14 cellular contexts compared by ENCODE assay signal in genomic region chr10:36450385-36450784, GRCh38.
A peak's percentile ranks its signal among the peaks of the same experiment; 100 is the strongest.
DNase-seq lines count a peak whose midpoint lies in the region; ATAC-seq and TF ChIP-seq lines count a peak whose summit lies in the region.
"Had no signal": no experiment of that assay in that cellular context is flagged by ENCODE, and none has a peak within 500 bp of the region (broad histone marks: within the 10 kb centered on the region; RNA-seq: fewer than 3 reads in every experiment).

No MANE protein-coding gene starts in this region.

- peak overlapping the region; percentile 70 for H3K27ac Mint-ChIP-seq in mesothelial cell of epicardium
- H3K27ac Mint-ChIP-seq: activated CD4-positive, alpha-beta T cell treated with anti-CD3 and anti-CD28 coated beads for 36 hours; dendritic cell treated with granulocyte-macrophage colony-stimulating factor and Interleukin-4, amounts not matched to agents 40 ng/mL and 50 ng/mL, for 4 days had no signal

- POLR2A ChIA-PET in RWPE1 (lab: Yijun Ruan, JAX; ENCODE audit: low non-redundant PET) = no interaction called here

- DNase-seq in NCI-H748 (lab: John Stamatoyannopoulos, UW; ENCODE audit: unreplicated experiment) = peak; percentile 14
- no peak for DNase-seq in NCI-H748 treated with DMSO at 0.1 percent for 48 hours (lab: John Stamatoyannopoulos, UW)
- DNase-seq in fibroblast of gingiva (ENCODE audit: low read depth) = peak; percentile 18
- DNase-seq in mesothelial cell of epicardium (ENCODE audit: low spot score in 2 of 2, unreplicated experiment in 2 of 2) = no peak
- no peak for DNase-seq in pons (ENCODE audit: low spot score)
- DNase-seq in midbrain (lab: John Stamatoyannopoulos, UW) = no peak
- no peak for DNase-seq in RWPE1 (ENCODE audit: low spot score)
- DNase-seq: activated CD4-positive, alpha-beta T cell treated with anti-CD3 and anti-CD28 coated beads for 36 hours; activated gamma-delta T cell; NCI-H1092 had no signal

- no peaks in the 10 kb centered on the region for H3K36me3 Mint-ChIP-seq in mesothelial cell of epicardium

- CTCF ChIA-PET in RWPE1 (lab: Yijun Ruan, JAX) = interaction anchor here (0.6 kb wide), 1 partner anchor 525 kb away, joined by 3 read pairs; no protein-coding TSS in a partner anchor

- TF ChIP-seq CTCF in mesothelial cell of epicardium (IDR thresholded peaks at IDR 0.05; ENCODE audit: unreplicated experiment) = no peak
- TF ChIP-seq CTCF in RWPE1 (conservative IDR thresholded peaks at IDR 0.05; ENCODE audit: low read depth) = no peak

- peaks cover 37% of the 10 kb centered on the region for H3K4me1 Mint-ChIP-seq in mesothelial cell of epicardium
- H3K4me1 Mint-ChIP-seq: activated CD4-positive, alpha-beta T cell treated with anti-CD3 and anti-CD28 coated beads for 36 hours had no signal

- no peak overlapping the region for H3K27ac ChIP-seq in RWPE1
- H3K27ac ChIP-seq: 22Rv1, SK-N-MC had no signal

- no peaks in the 10 kb centered on the region for H3K27me3 Mint-ChIP-seq in mesothelial cell of epicardium (ENCODE audit: low read depth)
- H3K27me3 Mint-ChIP-seq: activated CD4-positive, alpha-beta T cell treated with anti-CD3 and anti-CD28 coated beads for 36 hours; dendritic cell treated with granulocyte-macrophage colony-stimulating factor and Interleukin-4, amounts not matched to agents 40 ng/mL and 50 ng/mL, for 4 days had no signal

- no peak for ATAC-seq in HG02798 (IDR thresholded peaks at IDR 0.05; ENCODE audit: poor library complexity, unreplicated experiment)
- ATAC-seq: activated CD4-positive, alpha-beta T cell treated with anti-CD3 and anti-CD28 coated beads for 36 hours had no signal

- no peak overlapping the region for H3K4me3 Mint-ChIP-seq in mesothelial cell of epicardium
- H3K4me3 Mint-ChIP-seq: activated CD4-positive, alpha-beta T cell treated with anti-CD3 and anti-CD28 coated beads for 36 hours; dendritic cell treated with granulocyte-macrophage colony-stimulating factor and Interleukin-4, amounts not matched to agents 40 ng/mL and 50 ng/mL, for 4 days had no signal

- H3K9me3 Mint-ChIP-seq in mesothelial cell of epicardium = no peaks in the 10 kb centered on the region
- H3K9me3 Mint-ChIP-seq: dendritic cell treated with granulocyte-macrophage colony-stimulating factor and Interleukin-4, amounts not matched to agents 40 ng/mL and 50 ng/mL, for 4 days had no signal

Comparison
In these comparisons a context has a peak if more than half of its experiments do, and no peak if none do; other contexts are left out.
1. DNase-seq: peak in NCI-H748 (single experiment) and fibroblast of gingiva (single experiment); none in NCI-H748 treated with DMSO at 0.1 percent for 48 hours (single experiment), mesothelial cell of epicardium (0 of 2), pons (single experiment), midbrain (single experiment) and RWPE1 (single experiment).